8 cellular contexts compared by ENCODE assay signal in genomic region chr10:10589540-10589939, GRCh38.
DNase-seq lines count a peak whose midpoint lies in the region; ATAC-seq, FAIRE-seq and TF ChIP-seq lines count a peak whose summit lies in the region.

No MANE protein-coding gene starts in this region.

- no peak for FAIRE-seq in D721Med (lab: Jason Lieb, UNC)

- no peak overlapping the region for H3K4me3 ChIP-seq in left ventricle myocardium inferior
- no peak overlapping the region for H3K4me3 ChIP-seq in aorta (ENCODE audit: low read length in 2 of 2)

- no peaks in the 10 kb centered on the region for H3K36me3 ChIP-seq in left ventricle myocardium inferior
- H3K36me3 ChIP-seq in aorta (ENCODE audit: control insufficient read depth in 1 of 2, insufficient read depth in 2 of 2, low read length in 1 of 2), result no peaks in the 10 kb centered on the region

- DNase-seq in Right ventricle myocardium superior, result no peak
- DNase-seq in left ventricle myocardium inferior, result no peak
- DNase-seq in erythroblast (lab: John Stamatoyannopoulos, UW), result peak; percentile 29 to 65
- DNase-seq in ureter (ENCODE audit: low spot score), result peak; percentile 56
- DNase-seq in D721Med (ENCODE audit: insufficient read length, low spot score), result no peak
- DNase-seq in NCI-H146 (lab: John Stamatoyannopoulos, UW), result no peak
- DNase-seq in aorta, result no peak

- TF ChIP-seq POLR2A in erythroblast (IDR thresholded peaks at IDR 0.05; ENCODE audit: low read length), result no peak

- intact Hi-C loops in Right ventricle myocardium superior (cut with DNase I) (no loop called here), left ventricle myocardium inferior (cut with micrococcal nuclease) (no loop called here), aorta (cut with DNase I) (no loop called here)

- 6% methylated on average over 3 of the region's 3 CpGs for WGBS in aorta, 2 donors

- H3K4me1 ChIP-seq in left ventricle myocardium inferior, result peaks cover 12% of the 10 kb centered on the region
- H3K4me1 ChIP-seq in aorta (ENCODE audit: control insufficient read depth in 1 of 2, insufficient read depth in 2 of 2, low read length in 2 of 2), result peaks cover 5 to 6% of the 10 kb centered on the region in 2 donors

- H3K27me3 ChIP-seq in left ventricle myocardium inferior (ENCODE audit: low read depth) (no peaks in the 10 kb centered on the region), aorta (ENCODE audit: control insufficient read depth in 1 of 2, insufficient read depth in 2 of 2, low read length in 1 of 2) (no peaks in the 10 kb centered on the region)

- ATAC-seq in Right ventricle myocardium superior (ENCODE audit: poor library complexity) (peak; percentile 51), HG03442 (IDR thresholded peaks at IDR 0.05; ENCODE audit: unreplicated experiment) (peak; percentile 91), aorta (ENCODE audit: low FRiP score) (no peak)

- H3K27ac ChIP-seq in left ventricle myocardium inferior (replicated peaks), result no peak overlapping the region
- no peak overlapping the region for H3K27ac ChIP-seq in aorta (ENCODE audit: low read depth in 1 of 2, low read length in 2 of 2)

- TF ChIP-seq CTCF in left ventricle myocardium inferior (IDR thresholded peaks at IDR 0.05; ENCODE audit: borderline replicate concordance) (no peak), D721Med (IDR thresholded peaks at IDR 0.05; ENCODE audit: insufficient read depth, missing control alignments) (no peak)

- H3K9me3 ChIP-seq in left ventricle myocardium inferior (replicated peaks) (no peaks in the 10 kb centered on the region), aorta (ENCODE audit: control insufficient read depth, low read length) (no peaks in the 10 kb centered on the region)

Comparison
In these comparisons a context has a peak if more than half of its experiments do, and no peak if none do; other contexts are left out.
1. DNase-seq: peak in erythroblast (2 of 2) and ureter (single experiment); none in Right ventricle myocardium superior (single experiment), left ventricle myocardium inferior (single experiment), D721Med (single experiment), NCI-H146 (single experiment) and aorta (0 of 2).